1 cellular context compared by ENCODE assay signal in the genomic region with DNA sequence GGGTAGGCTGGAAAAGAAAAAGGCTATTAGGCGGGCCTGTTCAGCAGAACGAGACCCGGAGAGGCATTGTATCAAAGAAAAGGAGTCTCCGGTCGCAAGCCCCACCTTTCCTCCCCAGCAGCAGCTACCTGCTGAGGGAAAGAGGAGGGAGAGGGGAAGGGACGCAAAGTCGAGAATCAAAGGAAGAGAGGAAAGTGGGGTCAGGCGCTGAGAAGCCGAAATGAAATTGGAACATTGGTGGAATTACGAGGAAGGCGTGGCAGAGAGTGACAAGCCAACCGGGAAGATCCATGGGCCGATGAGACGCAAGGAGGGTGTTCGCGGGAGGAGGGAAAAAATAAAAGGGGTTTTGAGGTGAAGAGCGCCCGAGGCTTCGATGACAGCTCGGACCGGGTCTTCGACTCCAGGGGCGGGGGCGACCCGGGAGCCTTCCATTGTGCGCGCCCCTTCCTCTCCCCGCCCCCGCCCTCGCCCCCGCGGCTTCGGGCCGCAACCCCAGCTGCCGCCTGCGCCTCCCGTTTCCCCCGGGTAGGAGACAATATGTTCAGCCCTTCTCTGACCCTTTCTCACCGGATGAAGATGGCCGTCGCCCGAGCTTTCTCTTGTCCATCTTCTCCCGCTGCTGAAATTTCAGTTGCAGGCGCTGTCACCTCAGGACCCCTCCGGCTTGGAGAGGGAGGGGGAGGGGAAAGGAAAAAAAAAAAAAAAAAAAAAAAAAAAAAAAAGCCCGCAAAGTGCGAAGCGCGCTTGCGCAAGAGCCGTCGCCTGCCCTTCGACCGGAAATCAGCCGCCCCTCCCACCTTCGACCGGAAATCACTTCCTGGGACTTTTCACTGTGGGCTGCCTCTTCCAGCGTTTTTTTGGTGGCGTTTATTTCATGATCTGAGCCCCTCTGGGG.
TF ChIP-seq lines count a peak whose summit lies in the region.

A gene with protein sequence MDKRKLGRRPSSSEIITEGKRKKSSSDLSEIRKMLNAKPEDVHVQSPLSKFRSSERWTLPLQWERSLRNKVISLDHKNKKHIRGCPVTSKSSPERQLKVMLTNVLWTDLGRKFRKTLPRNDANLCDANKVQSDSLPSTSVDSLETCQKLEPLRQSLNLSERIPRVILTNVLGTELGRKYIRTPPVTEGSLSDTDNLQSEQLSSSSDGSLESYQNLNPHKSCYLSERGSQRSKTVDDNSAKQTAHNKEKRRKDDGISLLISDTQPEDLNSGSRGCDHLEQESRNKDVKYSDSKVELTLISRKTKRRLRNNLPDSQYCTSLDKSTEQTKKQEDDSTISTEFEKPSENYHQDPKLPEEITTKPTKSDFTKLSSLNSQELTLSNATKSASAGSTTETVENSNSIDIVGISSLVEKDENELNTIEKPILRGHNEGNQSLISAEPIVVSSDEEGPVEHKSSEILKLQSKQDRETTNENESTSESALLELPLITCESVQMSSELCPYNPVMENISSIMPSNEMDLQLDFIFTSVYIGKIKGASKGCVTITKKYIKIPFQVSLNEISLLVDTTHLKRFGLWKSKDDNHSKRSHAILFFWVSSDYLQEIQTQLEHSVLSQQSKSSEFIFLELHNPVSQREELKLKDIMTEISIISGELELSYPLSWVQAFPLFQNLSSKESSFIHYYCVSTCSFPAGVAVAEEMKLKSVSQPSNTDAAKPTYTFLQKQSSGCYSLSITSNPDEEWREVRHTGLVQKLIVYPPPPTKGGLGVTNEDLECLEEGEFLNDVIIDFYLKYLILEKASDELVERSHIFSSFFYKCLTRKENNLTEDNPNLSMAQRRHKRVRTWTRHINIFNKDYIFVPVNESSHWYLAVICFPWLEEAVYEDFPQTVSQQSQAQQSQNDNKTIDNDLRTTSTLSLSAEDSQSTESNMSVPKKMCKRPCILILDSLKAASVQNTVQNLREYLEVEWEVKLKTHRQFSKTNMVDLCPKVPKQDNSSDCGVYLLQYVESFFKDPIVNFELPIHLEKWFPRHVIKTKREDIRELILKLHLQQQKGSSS (minus strand): TSS at position 692 of the 898 bp plus-strand sequence. CDS start 82 bp downstream, at position 610.

TF ChIP-seq in IMR-90, 13 proteins besides CTCF, POLR2A, EP300 and RAD21:
- TF ChIP-seq SMC3 (IDR thresholded peaks at IDR 0.05; ENCODE audit: low read depth, low read length), result no peak
- no peak for TF ChIP-seq RFX5 (IDR thresholded peaks at IDR 0.05; ENCODE audit: low read depth, low read length)
- TF ChIP-seq BHLHE40 (IDR thresholded peaks at IDR 0.05; ENCODE audit: low read depth, low read length), result peak; percentile 36; the same call in 1 of the 2 replicates
- TF ChIP-seq CHD1 (IDR thresholded peaks at IDR 0.05; ENCODE audit: low read depth, low read length), result no peak
- no peak for TF ChIP-seq FOS (IDR thresholded peaks at IDR 0.05; ENCODE audit: low read depth, low read length)
- peak; percentile 77; the same call in 1 of the 2 replicates for TF ChIP-seq MXI1 (IDR thresholded peaks at IDR 0.05; ENCODE audit: borderline replicate concordance, low read depth, low read length)
- no peak for TF ChIP-seq RCOR1 (IDR thresholded peaks at IDR 0.05; ENCODE audit: insufficient replicate concordance, low read length)
- TF ChIP-seq NFE2L2 (IDR thresholded peaks at IDR 0.05; ENCODE audit: low read depth, low read length), result no peak
- TF ChIP-seq MAFK (IDR thresholded peaks at IDR 0.05; ENCODE audit: low read depth, low read length), result no peak
- peak; percentile 96 for TF ChIP-seq CEBPB (IDR thresholded peaks at IDR 0.05; ENCODE audit: low read depth, low read length)
- TF ChIP-seq, protein P1, sequence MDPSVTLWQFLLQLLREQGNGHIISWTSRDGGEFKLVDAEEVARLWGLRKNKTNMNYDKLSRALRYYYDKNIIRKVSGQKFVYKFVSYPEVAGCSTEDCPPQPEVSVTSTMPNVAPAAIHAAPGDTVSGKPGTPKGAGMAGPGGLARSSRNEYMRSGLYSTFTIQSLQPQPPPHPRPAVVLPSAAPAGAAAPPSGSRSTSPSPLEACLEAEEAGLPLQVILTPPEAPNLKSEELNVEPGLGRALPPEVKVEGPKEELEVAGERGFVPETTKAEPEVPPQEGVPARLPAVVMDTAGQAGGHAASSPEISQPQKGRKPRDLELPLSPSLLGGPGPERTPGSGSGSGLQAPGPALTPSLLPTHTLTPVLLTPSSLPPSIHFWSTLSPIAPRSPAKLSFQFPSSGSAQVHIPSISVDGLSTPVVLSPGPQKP (IDR thresholded peaks at IDR 0.05; ENCODE audit: borderline replicate concordance, low read depth, low read length), result no peak
- peak; percentile 71; the same call in 1 of the 2 replicates for TF ChIP-seq MAZ (IDR thresholded peaks at IDR 0.05; ENCODE audit: borderline replicate concordance, low read depth, low read length)
